10 cellular contexts compared by ENCODE assay signal in genomic region chr17:42814633-42815399, GRCh38. TPM values are rescaled to one million over a fixed set of nuclear protein-coding genes. Genes with fewer than 3 reads are reported as not detected.
DNase-seq lines count a peak whose midpoint lies in the region; ATAC-seq and TF ChIP-seq lines count a peak whose summit lies in the region.
"Had no signal": no experiment of that assay in that cellular context is flagged by ENCODE, and none has a peak within 500 bp of the region (broad histone marks: within the 10 kb centered on the region; RNA-seq: fewer than 3 reads in every experiment).

No MANE protein-coding gene starts in this region.

- peaks cover 61% of the 10 kb centered on the region for H3K36me3 Mint-ChIP-seq in HFFc6 (ENCODE audit: low read depth)

- H3K9ac ChIP-seq in adipocyte (ENCODE audit: low read length), result peak overlapping the region; percentile 56

- peaks cover 80% of the 10 kb centered on the region for H3K36me3 ChIP-seq in adipocyte (ENCODE audit: control insufficient read depth, insufficient read depth, low read length, severe bottlenecking)

- H3K27me3 Mint-ChIP-seq in HFFc6 (ENCODE audit: insufficient read depth), result peaks cover 2% of the 10 kb centered on the region; the same call in 1 of the 2 replicates

- no peaks in the 10 kb centered on the region for H3K9me3 Mint-ChIP-seq in HFFc6

- H3K4me3 Mint-ChIP-seq in HFFc6, result no peak overlapping the region; the same call in 1 of the 2 replicates

- no peak for TF ChIP-seq CTCF in HFFc6 (IDR thresholded peaks at IDR 0.05)

- no peaks in the 10 kb centered on the region for H3K27me3 ChIP-seq in adipocyte (replicated peaks; ENCODE audit: control insufficient read depth, insufficient read depth, low read length)

- H3K4me1 ChIP-seq in adipocyte (ENCODE audit: control insufficient read depth, insufficient read depth, low read length), result peaks cover 21% of the 10 kb centered on the region
- H3K4me1 ChIP-seq: prostate gland had no signal

- H3K4me1 Mint-ChIP-seq in HFFc6 (ENCODE audit: low read depth), result peaks cover 47% of the 10 kb centered on the region

- ATAC-seq in HG03469 (IDR thresholded peaks at IDR 0.05; ENCODE audit: unreplicated experiment), result no peak
- no peak for ATAC-seq in GM18517 (IDR thresholded peaks at IDR 0.05; ENCODE audit: unreplicated experiment)

- no peaks in the 10 kb centered on the region for H3K9me3 ChIP-seq in adipocyte (ENCODE audit: control insufficient read depth, low read length)
- H3K9me3 ChIP-seq: prostate gland had no signal

- H3K27ac Mint-ChIP-seq in HFFc6, result peak overlapping the region; percentile 78

- H3K4me3 ChIP-seq in adipocyte (ENCODE audit: low read length), result peak overlapping the region; percentile 32
- H3K4me3 ChIP-seq: prostate gland had no signal

- peak; percentile 60 for DNase-seq in AG08395 (ENCODE audit: low spot score)
- DNase-seq in HFFc6, result peak; percentile 84
- DNase-seq in adipocyte (ENCODE audit: low read depth), result no peak
- peak; percentile 13 for DNase-seq in inferior parietal cortex (ENCODE audit: extremely low spot score)
- no peak for DNase-seq in NCI-H187 treated with DMSO at 0.1 percent for 48 hours (lab: John Stamatoyannopoulos, UW)
- DNase-seq in Ammon's horn (ENCODE audit: low spot score), result no peak
- DNase-seq: activated naive CD4-positive, alpha-beta T cell had no signal

RNA-seq across cellular contexts. Expression of gene BECN1, which starts 9.3 kb away (rescaled TPM):
- 100 to 1,000 TPM in 3 of 6 experiments, 10 to 100 TPM in 3; 95.6 to 113 (median 99.9) TPM for total RNA-seq in HFFc6 (2021; fragmentation: NEBNext Ultra II Directional; extraction: Animal tissue kit (Norgen Biotek cat#: 25700))

RNA-seq across cellular contexts. Expression of gene CNTD1, which starts 16.2 kb away (rescaled TPM):
- under 1 TPM in 1 of 6 experiments, not detected in 5; 0.19 TPM for total RNA-seq in HFFc6 (2021; fragmentation: NEBNext Ultra II Directional; extraction: Animal tissue kit (Norgen Biotek cat#: 25700))

RNA-seq across cellular contexts. Expression of gene COA3, which starts 16.3 kb away (rescaled TPM):
- 10 to 100 TPM; 52.8 to 67.3 (median 61.1) TPM for total RNA-seq in HFFc6 (2021; fragmentation: NEBNext Ultra II Directional; extraction: Animal tissue kit (Norgen Biotek cat#: 25700))

RNA-seq across cellular contexts. Expression of gene PSME3, which starts 18.4 kb away (rescaled TPM):
- total RNA-seq in HFFc6 (2021; fragmentation: NEBNext Ultra II Directional; extraction: Animal tissue kit (Norgen Biotek cat#: 25700)), result 100 to 1,000 TPM; 153 to 184 (median 162) TPM

RNA-seq across cellular contexts. Expression of gene AOC2, which starts 29.6 kb away (rescaled TPM):
- under 1 TPM; 0.20 to 0.78 (median 0.41) TPM for total RNA-seq in HFFc6 (2021; fragmentation: NEBNext Ultra II Directional; extraction: Animal tissue kit (Norgen Biotek cat#: 25700))

Comparison
In these comparisons a context has a peak if more than half of its experiments do, and no peak if none do; other contexts are left out.
1. DNase-seq: peak in AG08395 (single experiment), HFFc6 (single experiment) and inferior parietal cortex (single experiment); none in adipocyte (single experiment), NCI-H187 treated with DMSO at 0.1 percent for 48 hours (single experiment) and Ammon's horn (single experiment).